ENCODE assay signal across 17 cellular contexts in genomic region chr14:55673048-55673447, GRCh38.
A peak's percentile ranks its signal among the peaks of the same experiment; 100 is the strongest.
DNase-seq lines count a peak whose midpoint lies in the region; ATAC-seq, FAIRE-seq and TF ChIP-seq lines count a peak whose summit lies in the region.
"Had no signal": no experiment of that assay in that cellular context is flagged by ENCODE, and none has a peak within 500 bp of the region (broad histone marks: within the 10 kb centered on the region; RNA-seq: fewer than 3 reads in every experiment).

No MANE protein-coding gene starts in this region.

- no peak for DNase-seq in HepG2 (ENCODE audit: low spot score)
- no peak for DNase-seq in right lobe of liver
- DNase-seq in T-helper 17 cell: no peak
- DNase-seq in psoas muscle: no peak
- DNase-seq in NCI-H2107 (lab: John Stamatoyannopoulos, UW): no peak
- no peak for DNase-seq in glutamatergic neuron
- DNase-seq: BE2C; CD4-positive, alpha-beta memory T cell; DMS79; HCEC 1CT; HFFc6 had no signal

- H3K4me1 Mint-ChIP-seq in T-helper 17 cell: peaks cover 5% of the 10 kb centered on the region
- H3K4me1 Mint-ChIP-seq in glutamatergic neuron (ENCODE audit: low read depth, unreplicated experiment): no peaks in the 10 kb centered on the region
- H3K4me1 Mint-ChIP-seq: CD4-positive, alpha-beta memory T cell had no signal

- no peak overlapping the region for H3K4me3 Mint-ChIP-seq in T-helper 17 cell
- no peak overlapping the region for H3K4me3 Mint-ChIP-seq in glutamatergic neuron (ENCODE audit: unreplicated experiment)
- H3K4me3 Mint-ChIP-seq: CD4-positive, alpha-beta memory T cell; HFFc6 had no signal

- WGBS in HepG2 (ENCODE audit: low lambda C conversion rate): 100% methylated on average over 2 of the region's 2 CpGs
- 100% methylated on average over 2 of the region's 2 CpGs for WGBS in right lobe of liver (ENCODE audit: insufficient coverage, low coverage, low lambda C conversion rate, missing lambda C conversion rate)
- 57 to 97% (median 77%) methylated on average over 2 of the region's 2 CpGs for WGBS in psoas muscle, 3 donors

- H3K4me1 ChIP-seq in HepG2 (ENCODE audit: insufficient read depth, low read length) (no peaks in the 10 kb centered on the region), right lobe of liver (no peaks in the 10 kb centered on the region), psoas muscle (peaks cover 32% of the 10 kb centered on the region)
- H3K4me1 ChIP-seq: BE2C had no signal

- TF ChIP-seq CTCF in HepG2 (CRISPR knock-in tag; IDR thresholded peaks at IDR 0.05) (no peak), right lobe of liver (IDR thresholded peaks at IDR 0.05) (no peak), psoas muscle (IDR thresholded peaks at IDR 0.05) (no peak), glutamatergic neuron (IDR thresholded peaks at IDR 0.05; ENCODE audit: partially characterized antibody, unreplicated experiment) (no peak)

- H3K36me3 Mint-ChIP-seq in T-helper 17 cell (ENCODE audit: low read depth) (peaks cover 4% of the 10 kb centered on the region), glutamatergic neuron (ENCODE audit: unreplicated experiment) (peaks cover under 1% of the 10 kb centered on the region)

- no peak overlapping the region for H3K9ac ChIP-seq in HepG2 (ENCODE audit: insufficient read depth, low read depth, low read length)

- H3K27ac ChIP-seq in HepG2 (ENCODE audit: extremely low read length, insufficient read depth, low read length) (no peak overlapping the region), right lobe of liver (no peak overlapping the region), psoas muscle (peak overlapping the region; percentile 73)
- H3K27ac ChIP-seq: C4-2B had no signal

- CTCF ChIA-PET in HepG2 (lab: Yijun Ruan, JAX; ENCODE audit: low intra/inter-chr PET ratio, low total read pairs): no interaction called here

- peak overlapping the region; percentile 6 for H3K27ac Mint-ChIP-seq in T-helper 17 cell
- H3K27ac Mint-ChIP-seq in glutamatergic neuron (ENCODE audit: unreplicated experiment): no peak overlapping the region
- H3K27ac Mint-ChIP-seq: HFFc6 had no signal

- H3K4me3 ChIP-seq in HepG2 (replicated peaks in 1 of 3; ENCODE audit: insufficient read depth in 1 of 3, low read depth in 2 of 3, low read length in 3 of 3) (no peak overlapping the region), right lobe of liver (no peak overlapping the region), psoas muscle (no peak overlapping the region)
- H3K4me3 ChIP-seq: GM12878 had no signal

- H3K9me3 ChIP-seq in HepG2 (ENCODE audit: low read length) (no peaks in the 10 kb centered on the region), right lobe of liver (no peaks in the 10 kb centered on the region), T-helper 17 cell (ENCODE audit: control insufficient read depth, low read length, poor library complexity, severe bottlenecking) (no peaks in the 10 kb centered on the region), psoas muscle (no peaks in the 10 kb centered on the region)
- H3K9me3 ChIP-seq: BE2C had no signal

- ATAC-seq in HepG2 (no peak), right lobe of liver (no peak), T-helper 17 cell (no peak), psoas muscle (peak; percentile 57 to 91 (median 70)), HG03442 (IDR thresholded peaks at IDR 0.05; ENCODE audit: unreplicated experiment) (no peak)
- ATAC-seq: GM12878 had no signal

- H3K9me3 Mint-ChIP-seq in glutamatergic neuron (ENCODE audit: unreplicated experiment): no peaks in the 10 kb centered on the region
- H3K9me3 Mint-ChIP-seq: CD4-positive, alpha-beta memory T cell; HFFc6 had no signal

- H4K20me1 ChIP-seq in HepG2 (ENCODE audit: insufficient read depth, low read length): no peaks in the 10 kb centered on the region

- TF ChIP-seq POLR2A in HepG2 (IDR thresholded peaks at IDR 0.05; ENCODE audit: insufficient read depth in 1 of 2, low read depth in 2 of 2, low read length in 2 of 2) (no peak), right lobe of liver (IDR thresholded peaks at IDR 0.05) (no peak)

- H3K79me2 ChIP-seq in HepG2 (ENCODE audit: insufficient read depth, low read length): no peaks in the 10 kb centered on the region

- BruUV-seq in HepG2 (replicated peaks; lab: Mats Ljungman, UMichigan): TSS peak; percentile 6

- in situ Hi-C loops in HepG2 (cut with HindIII; ENCODE audit: extremely low pct_ligation_motif_present, low pct_unique_long_range_greater_than_20kb): loop anchor here (25.0 kb wide), 1 partner anchor 236 kb away; the partner anchor contains the start of gene TBPL2

- POLR2A ChIA-PET in HepG2 (lab: Yijun Ruan, JAX): no interaction called here

- no peak for TF ChIP-seq RAD21 in HepG2 (CRISPR knock-in tag; IDR thresholded peaks at IDR 0.05)

- H3K27me3 Mint-ChIP-seq in T-helper 17 cell (no peaks in the 10 kb centered on the region), glutamatergic neuron (ENCODE audit: unreplicated experiment) (no peaks in the 10 kb centered on the region)
- H3K27me3 Mint-ChIP-seq: CD4-positive, alpha-beta memory T cell had no signal

- H2AFZ ChIP-seq in HepG2 (ENCODE audit: low read length): no peak overlapping the region

- intact Hi-C loops in HepG2 (cut with micrococcal nuclease; ENCODE audit: unreplicated experiment): no loop called here
- intact Hi-C loops in right lobe of liver (cut with DNase I): no loop called here
- intact Hi-C loops in psoas muscle (cut with DNase I): loop anchor here in 1 of 2 donors (10.0 kb wide), 1 partner anchor 88 kb away; the partner anchor contains the start of gene KTN1

- H3K27me3 ChIP-seq in HepG2 (ENCODE audit: control insufficient read depth in 1 of 2, insufficient read depth in 2 of 2, low read length in 2 of 2) (no peaks in the 10 kb centered on the region; a peak in 1 of 5 replicates), right lobe of liver (no peaks in the 10 kb centered on the region), psoas muscle (ENCODE audit: insufficient read depth in 3 of 3, low read length in 2 of 3) (no peaks in the 10 kb centered on the region)
- H3K27me3 ChIP-seq: BE2C had no signal

- FAIRE-seq in HepG2 (lab: Jason Lieb, UNC): no peak
- FAIRE-seq: A204.1, GM12878, GM18507, HTR-8/SVneo had no signal

- peaks cover 5 to 70% of the 10 kb centered on the region in 2 experiments for H3K36me3 ChIP-seq in HepG2 (replicated peaks in 1 of 2; ENCODE audit: control insufficient read depth in 1 of 2, insufficient read depth in 2 of 2, low read length in 2 of 2)
- peaks cover 0 to 54% (median 19%) of the 10 kb centered on the region in 4 donors for H3K36me3 ChIP-seq in right lobe of liver
- H3K36me3 ChIP-seq in psoas muscle (ENCODE audit: insufficient read depth in 1 of 2, low read depth in 1 of 2): peaks cover 0 to 93% of the 10 kb centered on the region in 2 donors

- H3K4me2 ChIP-seq in HepG2 (ENCODE audit: low read depth, low read length): no peak overlapping the region

- TF ChIP-seq EP300 in HepG2 (IDR thresholded peaks at IDR 0.05; ENCODE audit: low read depth in 2 of 2, low read length in 2 of 2): no peak
- TF ChIP-seq EP300 in HepG2 (CRISPR knock-in tag; IDR thresholded peaks at IDR 0.05; ENCODE audit: borderline replicate concordance): no peak

TF ChIP-seq in HepG2, 621 proteins besides CTCF, POLR2A, EP300 and RAD21:
- no peak for TF ChIP-seq CSRNP1 (CRISPR knock-in tag; IDR thresholded peaks at IDR 0.05)

Comparison
In these comparisons a context has a peak if more than half of its experiments do, and no peak if none do; other contexts are left out.
1. ATAC-seq: peak in psoas muscle (4 of 4); none in HepG2 (single experiment), right lobe of liver (0 of 4), T-helper 17 cell (single experiment) and HG03442 (single experiment).